In the genomic region with DNA sequence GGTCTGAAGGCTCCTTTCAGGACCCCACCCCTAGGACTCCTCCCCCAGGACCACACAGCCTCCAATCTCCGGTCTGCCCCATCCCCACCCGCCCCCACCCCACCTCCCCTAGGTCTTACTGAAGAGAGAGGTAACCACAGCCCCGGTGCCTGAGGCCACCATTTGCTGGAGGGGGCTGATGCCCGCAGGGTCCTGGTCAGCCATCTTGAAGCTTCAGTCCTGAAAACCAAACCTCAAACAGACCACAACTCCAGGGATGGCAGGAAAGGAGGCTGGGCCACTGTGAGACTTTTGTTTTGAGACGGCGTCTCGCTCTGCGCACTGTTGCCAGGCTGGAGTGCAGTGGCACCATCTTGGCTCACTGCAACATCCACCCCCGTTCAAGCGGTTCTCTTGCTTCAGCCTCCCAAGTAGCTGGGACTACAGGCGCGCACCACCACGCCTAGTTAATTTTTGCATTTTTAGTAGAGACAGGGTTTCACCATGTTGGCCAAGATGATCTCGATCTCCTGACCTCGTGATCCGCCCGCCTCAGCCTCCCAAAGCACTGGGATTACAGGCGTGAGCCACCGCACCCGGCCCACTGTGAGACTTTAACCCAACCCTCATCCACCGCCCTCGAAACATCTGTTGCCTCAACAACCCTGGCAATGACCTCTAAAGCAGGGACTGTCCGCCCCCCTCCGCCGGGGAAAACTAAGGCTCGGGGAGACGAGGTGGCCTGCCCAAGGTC, we compare ENCODE assay signal across 9 cellular contexts. TPM values are rescaled to one million over a fixed set of nuclear protein-coding genes. Genes with fewer than 3 reads are reported as not detected.
DNase-seq lines count a peak whose midpoint lies in the region; ATAC-seq and TF ChIP-seq lines count a peak whose summit lies in the region.
"Had no signal": no experiment of that assay in that cellular context is flagged by ENCODE, and none has a peak within 500 bp of the region (broad histone marks: within the 10 kb centered on the region; RNA-seq: fewer than 3 reads in every experiment).

No MANE protein-coding gene starts in this region.

- H3K4me3 Mint-ChIP-seq in chondrocyte (ENCODE audit: unreplicated experiment) = peak overlapping the region; percentile 87

- H3K36me3 Mint-ChIP-seq in chondrocyte (ENCODE audit: low read depth) = peaks cover 13% of the 10 kb centered on the region

- TF ChIP-seq CTCF in 22Rv1 (IDR thresholded peaks at IDR 0.05) (no peak), chondrocyte (IDR thresholded peaks at IDR 0.05) (no peak)

- H3K4me1 Mint-ChIP-seq in chondrocyte (ENCODE audit: low read depth) = peaks cover 24% of the 10 kb centered on the region

- H3K27me3 Mint-ChIP-seq in chondrocyte (ENCODE audit: low read depth) = peaks cover 3% of the 10 kb centered on the region

- H3K27me3 ChIP-seq in HUES6 (ENCODE audit: control insufficient read depth, insufficient read depth, low read length) (peaks cover 5% of the 10 kb centered on the region; the same call in 1 of the 2 replicates), mucosa of rectum (ENCODE audit: control insufficient read depth in 2 of 2, insufficient read depth in 2 of 2, low read length in 2 of 2) (no peaks in the 10 kb centered on the region)

- peak overlapping the region; percentile 87 for H3K9ac ChIP-seq in HUES6 (ENCODE audit: low read length)
- H3K9ac ChIP-seq in mucosa of rectum (ENCODE audit: low read depth in 1 of 2, low read length in 2 of 2) = peak overlapping the region; percentile 90

- no peak for ATAC-seq in HG02623 (IDR thresholded peaks at IDR 0.05; ENCODE audit: unreplicated experiment)

- H3K4me1 ChIP-seq in HUES6 (ENCODE audit: control insufficient read depth, insufficient read depth, low read length) (no peaks in the 10 kb centered on the region; the same call in 1 of the 2 replicates), mucosa of rectum (ENCODE audit: control insufficient read depth in 2 of 2, insufficient read depth in 2 of 2, low read length in 2 of 2) (peaks cover 8 to 13% of the 10 kb centered on the region in 2 donors)

- no peak overlapping the region for H3K27ac Mint-ChIP-seq in chondrocyte (ENCODE audit: unreplicated experiment)

- peaks cover 33% of the 10 kb centered on the region for H3K36me3 ChIP-seq in HUES6 (ENCODE audit: control insufficient read depth, insufficient read depth, low read length)
- H3K36me3 ChIP-seq in mucosa of rectum (ENCODE audit: control insufficient read depth in 2 of 2, insufficient read depth in 2 of 2, low read length in 2 of 2) = peaks cover 11 to 31% of the 10 kb centered on the region in 2 donors

- no peaks in the 10 kb centered on the region for H3K9me3 Mint-ChIP-seq in chondrocyte (ENCODE audit: low read depth)

- H3K9me3 ChIP-seq in HUES6 (ENCODE audit: control insufficient read depth, insufficient read depth, low read depth, low read length) (no peaks in the 10 kb centered on the region), mucosa of rectum (ENCODE audit: control insufficient read depth in 2 of 2, low read length in 2 of 2) (no peaks in the 10 kb centered on the region)

- H3K4me3 ChIP-seq in HUES6 (ENCODE audit: low read depth, low read length) (peak overlapping the region; percentile 93), mucosa of rectum (ENCODE audit: low read length in 2 of 2) (peak overlapping the region; percentile 73 to 84)

- H3K27ac ChIP-seq in 22Rv1 = peak overlapping the region; percentile 98
- no peak overlapping the region for H3K27ac ChIP-seq in HUES6 (ENCODE audit: low read depth, low read length)
- H3K27ac ChIP-seq in mucosa of rectum (ENCODE audit: low read depth in 2 of 2, low read length in 2 of 2) = peak overlapping the region; percentile 94 to 97

- DNase-seq in chondrocyte (ENCODE audit: low spot score) (no peak), A172 (ENCODE audit: low spot score) (no peak), NCI-H1417 treated with DMSO at 0.1 percent for 48 hours (lab: John Stamatoyannopoulos, UW) (no peak), DMS114 treated with DMSO at 0.1 percent for 48 hours (lab: John Stamatoyannopoulos, UW; ENCODE audit: unreplicated experiment) (no peak)
- DNase-seq: NCI-H2107 had no signal

RNA-seq across cellular contexts. Expression of gene SLC25A39, which starts 1.1 kb away (rescaled TPM):
- total RNA-seq in chondrocyte = 78.6 to 95.5 TPM (median 84.1 TPM) in 3 replicates
- total RNA-seq in A172 (2014; rRNA removed; shearing (Covaris generic)) = 190 and 199 TPM in 2 replicates

RNA-seq across cellular contexts. Expression of gene RUNDC3A, which starts 15.1 kb away (rescaled TPM):
- 0.40 to 0.77 TPM (median 0.77 TPM) in 3 replicates for total RNA-seq in chondrocyte
- total RNA-seq in A172 (2014; rRNA removed; shearing (Covaris generic)) = 0.86 TPM in 1 of 2 replicates, not detected in the other

RNA-seq across cellular contexts. Expression of gene GRN, which starts 21.6 kb away (rescaled TPM):
- total RNA-seq in chondrocyte = 340 to 401 TPM (median 342 TPM) in 3 replicates
- 285 and 293 TPM in 2 replicates for total RNA-seq in A172 (2014; rRNA removed; shearing (Covaris generic))

RNA-seq across cellular contexts. Expression of gene FAM171A2, which starts 40.1 kb away (rescaled TPM):
- 14.8 to 20.6 TPM (median 18.6 TPM) in 3 replicates for total RNA-seq in chondrocyte
- total RNA-seq in A172 (2014; rRNA removed; shearing (Covaris generic)) = 24.5 and 31.1 TPM in 2 replicates

RNA-seq across cellular contexts. Expression of gene SLC4A1, which starts 55.6 kb away (rescaled TPM):
- not detected in 3 replicates for total RNA-seq in chondrocyte
- total RNA-seq in A172 (2014; rRNA removed; shearing (Covaris generic)) = not detected in 2 replicates
